In genomic region chr2:183868707-183869106, GRCh38 we compare ENCODE assay signal across 15 cellular contexts.
A peak's percentile ranks its signal among the peaks of the same experiment; 100 is the strongest.
DNase-seq lines count a peak whose midpoint lies in the region; ATAC-seq and TF ChIP-seq lines count a peak whose summit lies in the region.
"Had no signal": no experiment of that assay in that cellular context is flagged by ENCODE, and none has a peak within 500 bp of the region (broad histone marks: within the 10 kb centered on the region; RNA-seq: fewer than 3 reads in every experiment).

No MANE protein-coding gene starts in this region.

- no peak overlapping the region for H3K4me3 ChIP-seq in astrocyte of the cerebellum (ENCODE audit: low read depth, low read length)
- H3K4me3 ChIP-seq: right atrium auricular region, SJSA1 had no signal

- no peak for TF ChIP-seq CTCF in astrocyte of the cerebellum (IDR thresholded peaks at IDR 0.05; ENCODE audit: low read depth, low read length, missing control alignments)

- ATAC-seq in GM19351 (IDR thresholded peaks at IDR 0.05; ENCODE audit: unreplicated experiment): peak; percentile 43
- ATAC-seq in HG03565 (IDR thresholded peaks at IDR 0.05; ENCODE audit: unreplicated experiment): peak; percentile 44
- no peak for ATAC-seq in GM21367 (IDR thresholded peaks at IDR 0.05; ENCODE audit: unreplicated experiment)
- ATAC-seq in HG03439 (IDR thresholded peaks at IDR 0.05; ENCODE audit: unreplicated experiment): no peak
- ATAC-seq: left cardiac atrium had no signal

- DNase-seq in astrocyte of the cerebellum (ENCODE audit: low read depth) (peak; percentile 36), renal cortical epithelial cell (ENCODE audit: low read depth) (peak; percentile 19), cortex of kidney (lab: John Stamatoyannopoulos, UW) (no peak), NCI-H69 (lab: John Stamatoyannopoulos, UW) (no peak)
- DNase-seq: activated CD4-positive, CD25-positive, alpha-beta regulatory T cell; CD4-positive, CD25-positive, alpha-beta regulatory T cell; GDM1; left cardiac atrium; naive B cell had no signal

- in situ Hi-C loops in astrocyte of the cerebellum (cut with HindIII; ENCODE audit: low sequenced_read_pairs): no loop called here

Comparison
In these comparisons a context has a peak if more than half of its experiments do, and no peak if none do; other contexts are left out.
1. ATAC-seq: peak in GM19351 (single experiment) and HG03565 (single experiment); none in GM21367 (single experiment) and HG03439 (single experiment).
2. DNase-seq: peak in astrocyte of the cerebellum (single experiment) and renal cortical epithelial cell (single experiment); none in cortex of kidney (single experiment) and NCI-H69 (single experiment).